Comparison of ENCODE assay signal across 20 cellular contexts in the genomic region with DNA sequence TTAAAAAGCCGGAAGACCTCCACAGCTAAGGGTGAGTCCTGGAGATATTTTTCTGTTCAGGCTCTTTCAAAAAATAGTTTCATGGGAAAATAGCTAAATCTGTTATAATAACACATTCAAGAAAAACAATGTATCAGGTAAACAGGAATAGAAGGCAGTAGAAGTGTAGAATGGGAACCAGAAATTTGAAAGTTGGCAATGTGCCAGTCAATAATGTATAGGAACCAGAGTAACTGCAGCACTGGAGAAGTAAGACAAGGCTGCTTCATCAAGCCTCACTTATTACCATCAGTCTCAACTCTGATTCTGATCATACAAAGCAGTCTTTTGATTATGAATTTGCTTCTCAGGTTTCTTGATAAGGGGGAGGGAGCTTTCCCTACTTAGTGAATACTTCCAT.
"Had no signal": no experiment of that assay in that cellular context is flagged by ENCODE, and none has a peak within 500 bp of the region (broad histone marks: within the 10 kb centered on the region; RNA-seq: fewer than 3 reads in every experiment).

No MANE protein-coding gene starts in this region.

- FAIRE-seq: HTR-8/SVneo, RCC 7860 had no signal

- DNase-seq: Kasumi-1, MM.1S, NCI-H1092 treated with DMSO at 0.1 percent for 48 hours, NCI-H1417 treated with DMSO at 0.1 percent for 48 hours, NCI-H146, NCI-H187, NCI-H2029, NCI-H2081 treated with DMSO at 0.1 percent for 48 hours, NCI-H2227 treated with DMSO at 0.1 percent for 48 hours, NCI-H524, NCI-H526 treated with DMSO at 0.1 percent for 48 hours, NCI-H774, SHP77, T-helper 1 cell, T-helper 17 cell had no signal

- H3K27ac ChIP-seq: HL-60, KMS-11, RWPE1 had no signal
